ENCODE assay signal across 1 cellular context in the genomic region with DNA sequence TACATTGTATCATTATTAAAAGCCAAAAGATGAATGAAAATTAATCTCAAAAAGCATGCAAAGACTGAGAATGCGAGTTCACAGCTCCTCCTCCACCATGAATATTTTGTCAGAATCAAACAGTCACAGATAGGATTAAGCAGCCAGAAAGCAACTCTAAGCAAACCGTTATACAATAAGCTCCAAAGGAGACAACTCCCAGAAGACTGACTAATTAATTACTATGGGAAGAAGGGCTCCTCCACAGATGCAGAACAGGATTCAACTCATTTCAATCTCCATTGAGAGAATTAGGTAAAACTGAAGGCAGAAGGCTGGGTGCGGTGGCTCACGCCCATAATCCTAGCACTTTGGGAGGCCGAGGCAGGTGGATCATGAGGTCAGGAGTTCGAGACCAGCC.
TF ChIP-seq lines count a peak whose summit lies in the region.

No MANE protein-coding gene starts in this region.

TF ChIP-seq in GM23338, 12 proteins besides CTCF, POLR2A, EP300 and RAD21 (continued from another document):
- TF ChIP-seq, protein P1, sequence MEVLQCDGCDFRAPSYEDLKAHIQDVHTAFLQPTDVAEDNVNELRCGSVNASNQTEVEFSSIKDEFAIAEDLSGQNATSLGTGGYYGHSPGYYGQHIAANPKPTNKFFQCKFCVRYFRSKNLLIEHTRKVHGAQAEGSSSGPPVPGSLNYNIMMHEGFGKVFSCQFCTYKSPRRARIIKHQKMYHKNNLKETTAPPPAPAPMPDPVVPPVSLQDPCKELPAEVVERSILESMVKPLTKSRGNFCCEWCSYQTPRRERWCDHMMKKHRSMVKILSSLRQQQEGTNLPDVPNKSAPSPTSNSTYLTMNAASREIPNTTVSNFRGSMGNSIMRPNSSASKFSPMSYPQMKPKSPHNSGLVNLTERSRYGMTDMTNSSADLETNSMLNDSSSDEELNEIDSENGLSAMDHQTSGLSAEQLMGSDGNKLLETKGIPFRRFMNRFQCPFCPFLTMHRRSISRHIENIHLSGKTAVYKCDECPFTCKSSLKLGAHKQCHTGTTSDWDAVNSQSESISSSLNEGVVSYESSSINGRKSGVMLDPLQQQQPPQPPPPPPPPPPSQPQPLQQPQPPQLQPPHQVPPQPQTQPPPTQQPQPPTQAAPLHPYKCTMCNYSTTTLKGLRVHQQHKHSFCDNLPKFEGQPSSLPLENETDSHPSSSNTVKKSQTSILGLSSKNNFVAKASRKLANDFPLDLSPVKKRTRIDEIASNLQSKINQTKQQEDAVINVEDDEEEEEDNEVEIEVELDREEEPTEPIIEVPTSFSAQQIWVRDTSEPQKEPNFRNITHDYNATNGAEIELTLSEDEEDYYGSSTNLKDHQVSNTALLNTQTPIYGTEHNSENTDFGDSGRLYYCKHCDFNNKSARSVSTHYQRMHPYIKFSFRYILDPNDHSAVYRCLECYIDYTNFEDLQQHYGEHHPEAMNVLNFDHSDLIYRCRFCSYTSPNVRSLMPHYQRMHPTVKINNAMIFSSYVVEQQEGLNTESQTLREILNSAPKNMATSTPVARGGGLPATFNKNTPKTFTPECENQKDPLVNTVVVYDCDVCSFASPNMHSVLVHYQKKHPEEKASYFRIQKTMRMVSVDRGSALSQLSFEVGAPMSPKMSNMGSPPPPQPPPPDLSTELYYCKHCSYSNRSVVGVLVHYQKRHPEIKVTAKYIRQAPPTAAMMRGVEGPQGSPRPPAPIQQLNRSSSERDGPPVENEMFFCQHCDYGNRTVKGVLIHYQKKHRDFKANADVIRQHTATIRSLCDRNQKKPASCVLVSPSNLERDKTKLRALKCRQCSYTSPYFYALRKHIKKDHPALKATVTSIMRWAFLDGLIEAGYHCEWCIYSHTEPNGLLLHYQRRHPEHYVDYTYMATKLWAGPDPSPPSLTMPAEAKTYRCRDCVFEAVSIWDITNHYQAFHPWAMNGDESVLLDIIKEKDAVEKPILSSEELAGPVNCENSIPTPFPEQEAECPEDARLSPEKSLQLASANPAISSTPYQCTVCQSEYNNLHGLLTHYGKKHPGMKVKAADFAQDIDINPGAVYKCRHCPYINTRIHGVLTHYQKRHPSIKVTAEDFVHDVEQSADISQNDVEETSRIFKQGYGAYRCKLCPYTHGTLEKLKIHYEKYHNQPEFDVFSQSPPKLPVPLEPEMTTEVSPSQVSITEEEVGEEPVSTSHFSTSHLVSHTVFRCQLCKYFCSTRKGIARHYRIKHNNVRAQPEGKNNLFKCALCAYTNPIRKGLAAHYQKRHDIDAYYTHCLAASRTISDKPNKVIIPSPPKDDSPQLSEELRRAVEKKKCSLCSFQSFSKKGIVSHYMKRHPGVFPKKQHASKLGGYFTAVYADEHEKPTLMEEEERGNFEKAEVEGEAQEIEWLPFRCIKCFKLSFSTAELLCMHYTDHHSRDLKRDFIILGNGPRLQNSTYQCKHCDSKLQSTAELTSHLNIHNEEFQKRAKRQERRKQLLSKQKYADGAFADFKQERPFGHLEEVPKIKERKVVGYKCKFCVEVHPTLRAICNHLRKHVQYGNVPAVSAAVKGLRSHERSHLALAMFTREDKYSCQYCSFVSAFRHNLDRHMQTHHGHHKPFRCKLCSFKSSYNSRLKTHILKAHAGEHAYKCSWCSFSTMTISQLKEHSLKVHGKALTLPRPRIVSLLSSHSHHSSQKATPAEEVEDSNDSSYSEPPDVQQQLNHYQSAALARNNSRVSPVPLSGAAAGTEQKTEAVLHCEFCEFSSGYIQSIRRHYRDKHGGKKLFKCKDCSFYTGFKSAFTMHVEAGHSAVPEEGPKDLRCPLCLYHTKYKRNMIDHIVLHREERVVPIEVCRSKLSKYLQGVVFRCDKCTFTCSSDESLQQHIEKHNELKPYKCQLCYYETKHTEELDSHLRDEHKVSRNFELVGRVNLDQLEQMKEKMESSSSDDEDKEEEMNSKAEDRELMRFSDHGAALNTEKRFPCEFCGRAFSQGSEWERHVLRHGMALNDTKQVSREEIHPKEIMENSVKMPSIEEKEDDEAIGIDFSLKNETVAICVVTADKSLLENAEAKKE (CRISPR knock-in tag; IDR thresholded peaks at IDR 0.05): no peak
- TF ChIP-seq, protein P2, sequence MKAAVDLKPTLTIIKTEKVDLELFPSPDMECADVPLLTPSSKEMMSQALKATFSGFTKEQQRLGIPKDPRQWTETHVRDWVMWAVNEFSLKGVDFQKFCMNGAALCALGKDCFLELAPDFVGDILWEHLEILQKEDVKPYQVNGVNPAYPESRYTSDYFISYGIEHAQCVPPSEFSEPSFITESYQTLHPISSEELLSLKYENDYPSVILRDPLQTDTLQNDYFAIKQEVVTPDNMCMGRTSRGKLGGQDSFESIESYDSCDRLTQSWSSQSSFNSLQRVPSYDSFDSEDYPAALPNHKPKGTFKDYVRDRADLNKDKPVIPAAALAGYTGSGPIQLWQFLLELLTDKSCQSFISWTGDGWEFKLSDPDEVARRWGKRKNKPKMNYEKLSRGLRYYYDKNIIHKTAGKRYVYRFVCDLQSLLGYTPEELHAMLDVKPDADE (IDR thresholded peaks at IDR 0.05): no peak
